8 cellular contexts compared by ENCODE assay signal in genomic region chr15:62344806-62345539, GRCh38. TPM values are rescaled to one million over a fixed set of nuclear protein-coding genes. Genes with fewer than 3 reads are reported as not detected.
DNase-seq lines count a peak whose midpoint lies in the region; ATAC-seq and TF ChIP-seq lines count a peak whose summit lies in the region.

No MANE protein-coding gene starts in this region.

- H3K9me2 ChIP-seq in OCI-LY1 (ENCODE audit: low read depth, low read length), result no peaks in the 10 kb centered on the region

- peaks cover 3% of the 10 kb centered on the region for H3K4me1 Mint-ChIP-seq in activated T-cell treated with anti-CD3 and anti-CD28 coated beads, Interleukin-2, amount 50 U/mL, for 4 hours (ENCODE audit: low read depth)

- no peaks in the 10 kb centered on the region for H3K9me3 ChIP-seq in OCI-LY1 (ENCODE audit: low read length)

- H3K4me3 ChIP-seq in OCI-LY1 (ENCODE audit: low read depth, low read length, poor library complexity, severe bottlenecking) (no peak overlapping the region), fibroblast of the aortic adventitia (ENCODE audit: low read depth, low read length) (no peak overlapping the region)

- DNase-seq in ELF-1 (ENCODE audit: low read depth, low spot score) (peak; percentile 76), fibroblast of the aortic adventitia (ENCODE audit: low read depth) (peak; percentile 35), pons (ENCODE audit: low spot score) (peak; percentile 14), dedifferentiated amniotic fluid mesenchymal stem cell (ENCODE audit: extremely low spot score) (no peak), posterior cingulate gyrus (no peak)
- peak; percentile 30 for DNase-seq in activated T-cell treated with anti-CD3 and anti-CD28 coated beads, Interleukin-2, amount 50 U/mL, for 4 hours

- intact Hi-C loops in posterior cingulate gyrus (cut with DNase I), result no loop called here

- H3K36me3 ChIP-seq in OCI-LY1 (ENCODE audit: insufficient read depth, low read length), result no peaks in the 10 kb centered on the region

- H3K9me3 Mint-ChIP-seq in activated T-cell treated with anti-CD3 and anti-CD28 coated beads, Interleukin-2, amount 50 U/mL, for 4 hours, result no peaks in the 10 kb centered on the region

- no peak overlapping the region for H2AFZ ChIP-seq in OCI-LY1 (ENCODE audit: low read length)

- H3K79me2 ChIP-seq in OCI-LY1 (ENCODE audit: insufficient read depth, low read length), result no peaks in the 10 kb centered on the region

- no peaks in the 10 kb centered on the region; the same call in 1 of the 2 replicates for H3K27me3 ChIP-seq in OCI-LY1 (ENCODE audit: insufficient read depth, low read length)

- peak; percentile 86 for TF ChIP-seq CTCF in OCI-LY1 (IDR thresholded peaks at IDR 0.05; ENCODE audit: low read length)
- peak; percentile 52 for TF ChIP-seq CTCF in fibroblast of the aortic adventitia (IDR thresholded peaks at IDR 0.05; ENCODE audit: insufficient read depth, low read length)

- H3K27me3 Mint-ChIP-seq in activated T-cell treated with anti-CD3 and anti-CD28 coated beads, Interleukin-2, amount 50 U/mL, for 4 hours (ENCODE audit: low read depth), result peaks cover 5% of the 10 kb centered on the region

- H4K20me1 ChIP-seq in OCI-LY1 (ENCODE audit: insufficient read depth, low read length), result no peaks in the 10 kb centered on the region

- no peaks in the 10 kb centered on the region for H3K36me3 Mint-ChIP-seq in activated T-cell treated with anti-CD3 and anti-CD28 coated beads, Interleukin-2, amount 50 U/mL, for 4 hours (ENCODE audit: insufficient read depth)

- H3K9ac ChIP-seq in OCI-LY1 (ENCODE audit: low read length), result no peak overlapping the region

- ATAC-seq in HG03066 (IDR thresholded peaks at IDR 0.05; ENCODE audit: low read depth, unreplicated experiment), result peak; percentile 86
- ATAC-seq in activated T-cell treated with anti-CD3 and anti-CD28 coated beads, Interleukin-2, amount 50 U/mL, for 4 hours, result peak; percentile 76 to 89

- no peaks in the 10 kb centered on the region for H3K4me1 ChIP-seq in OCI-LY1 (ENCODE audit: insufficient read depth, low read length, severe bottlenecking)

- peak overlapping the region; percentile 64 for H3K4me3 Mint-ChIP-seq in activated T-cell treated with anti-CD3 and anti-CD28 coated beads, Interleukin-2, amount 50 U/mL, for 4 hours

- peak overlapping the region; percentile 52; the same call in 1 of the 2 replicates for H3K4me2 ChIP-seq in OCI-LY1 (ENCODE audit: low read length)

- no peak overlapping the region for H3K27ac ChIP-seq in OCI-LY1 (ENCODE audit: low read depth, low read length, poor library complexity, severe bottlenecking)

- no peaks in the 10 kb centered on the region for H3F3A ChIP-seq in OCI-LY1 (ENCODE audit: insufficient read depth, low read length)

RNA-seq across cellular contexts. Expression of gene TLN2, which starts 45.4 kb away (rescaled TPM):
- 1 to 10 TPM in 1 of 3 donors, under 1 TPM in 2; 0.49 to 1.1 (median 0.87) TPM for total RNA-seq in activated T-cell treated with anti-CD3 and anti-CD28 coated beads, Interleukin-2, amount 50 U/mL, for 4 hours
- 33.7 and 40.6 TPM in 2 replicates for total RNA-seq in fibroblast of the aortic adventitia (ENCODE audit: low replicate concordance)

Comparison
In these comparisons a context has a peak if more than half of its experiments do, and no peak if none do; other contexts are left out.
1. DNase-seq: peak in ELF-1 (single experiment), activated T-cell treated with anti-CD3 and anti-CD28 coated beads, Interleukin-2, amount 50 U/mL, for 4 hours (single experiment), fibroblast of the aortic adventitia (single experiment) and pons (single experiment); none in dedifferentiated amniotic fluid mesenchymal stem cell (single experiment) and posterior cingulate gyrus (0 of 10).
2. RNA of gene TLN2, which starts 45.4 kb away (total RNA-seq): 33.7 to 40.6 TPM in fibroblast of the aortic adventitia; 0.49 to 1.1 TPM in activated T-cell treated with anti-CD3 and anti-CD28 coated beads, Interleukin-2, amount 50 U/mL, for 4 hours; every median in the first group is over 10 times any median in the second.